Comparison of ENCODE assay signal across 9 cellular contexts in genomic region chr3:141440942-141441341, GRCh38. TPM values are rescaled to one million over a fixed set of nuclear protein-coding genes. Genes with fewer than 3 reads are reported as not detected.
A peak's percentile ranks its signal among the peaks of the same experiment; 100 is the strongest.
DNase-seq lines count a peak whose midpoint lies in the region; ATAC-seq and TF ChIP-seq lines count a peak whose summit lies in the region.
"Had no signal": no experiment of that assay in that cellular context is flagged by ENCODE, and none has a peak within 500 bp of the region (broad histone marks: within the 10 kb centered on the region; RNA-seq: fewer than 3 reads in every experiment).

No MANE protein-coding gene starts in this region.

- H3K4me3 Mint-ChIP-seq in immature natural killer cell = peak overlapping the region in 1 of 5 donors; percentile 76

- H3K4me1 ChIP-seq in heart right ventricle (peaks cover 14 to 93% (median 79%) of the 10 kb centered on the region in 9 donors), MM.1S (ENCODE audit: low read length) (peaks cover 70% of the 10 kb centered on the region), upper lobe of right lung (peaks cover 34% of the 10 kb centered on the region)

- H3K79me2 ChIP-seq in MM.1S (ENCODE audit: low read length) = peaks cover 100% of the 10 kb centered on the region

- peak overlapping the region; percentile 75 to 92 (median 84) for H3K27ac ChIP-seq in heart right ventricle
- H3K27ac ChIP-seq in MM.1S (ENCODE audit: low read length) = peak overlapping the region; percentile 32; the same call in 1 of the 2 replicates
- H3K27ac ChIP-seq in upper lobe of right lung = peak overlapping the region; percentile 55

- peaks cover 22 to 56% of the 10 kb centered on the region in 2 donors for H3K4me1 Mint-ChIP-seq in immature natural killer cell

- 97 to 98% methylated on average over 3 of the region's 3 CpGs for WGBS in heart right ventricle, 2 donors

- H3K36me3 Mint-ChIP-seq in immature natural killer cell = peaks cover 21 to 40% (median 28%) of the 10 kb centered on the region in 3 donors

- no peak overlapping the region for H2AFZ ChIP-seq in MM.1S (ENCODE audit: low read length)

- TF ChIP-seq CTCF in heart right ventricle (IDR thresholded peaks at IDR 0.05) (no peak), MM.1S (IDR thresholded peaks at IDR 0.05; ENCODE audit: low read length) (no peak), upper lobe of right lung (IDR thresholded peaks at IDR 0.05) (no peak), omental fat pad (IDR thresholded peaks at IDR 0.05) (no peak)

- H3K36me3 ChIP-seq in heart right ventricle (peaks cover 0 to 75% (median 31%) of the 10 kb centered on the region in 9 donors), MM.1S (replicated peaks; ENCODE audit: insufficient read depth, low read length) (peaks cover 55% of the 10 kb centered on the region), upper lobe of right lung (peaks cover 57% of the 10 kb centered on the region)

- intact Hi-C loops in heart right ventricle (cut with DNase I) (loop anchor here in 6 of 10 donors (1.0 to 5.0 kb wide), 4 partner anchors 39 to 80 kb away; partner anchors contain the start of gene ZBTB38 (in 5 of the 6)), left cardiac atrium (cut with DNase I) (loop anchor here in 1 of 2 donors (10.0 kb wide), 1 partner anchor 206 kb away; the partner anchor contains the start of gene PXYLP1), upper lobe of right lung (cut with DNase I) (no loop called here)

- no peaks in the 10 kb centered on the region for H3K9me3 ChIP-seq in heart right ventricle
- H3K9me3 ChIP-seq in MM.1S (replicated peaks; ENCODE audit: insufficient read depth, low read length) = no peaks in the 10 kb centered on the region
- H3K9me3 ChIP-seq in upper lobe of right lung = no peaks in the 10 kb centered on the region
- H3K9me3 ChIP-seq: mucosa of descending colon had no signal

- ATAC-seq in heart right ventricle = no peak
- no peak for ATAC-seq in left cardiac atrium
- ATAC-seq in upper lobe of right lung = no peak
- no peak for ATAC-seq in omental fat pad (ENCODE audit: low FRiP score)

- H3K4me3 ChIP-seq in heart right ventricle = no peak overlapping the region
- no peak overlapping the region for H3K4me3 ChIP-seq in MM.1S (ENCODE audit: low read length)
- no peak overlapping the region for H3K4me3 ChIP-seq in upper lobe of right lung
- H3K4me3 ChIP-seq: mucosa of descending colon had no signal

- no peak overlapping the region for H3K9ac ChIP-seq in MM.1S (ENCODE audit: low read length)

- DNase-seq in heart right ventricle (no peak), left cardiac atrium (no peak), MM.1S (no peak), immature natural killer cell (peak in 1 of 3 donors; percentile 6), upper lobe of right lung (no peak), dedifferentiated amniotic fluid mesenchymal stem cell (ENCODE audit: extremely low spot score) (no peak), omental fat pad (ENCODE audit: low spot score) (no peak), NCI-H526 (lab: John Stamatoyannopoulos, UW) (no peak)

- no peaks in the 10 kb centered on the region for H3K9me2 ChIP-seq in MM.1S (replicated peaks; ENCODE audit: insufficient read depth, low read length)

- peaks cover 98% of the 10 kb centered on the region for H3F3A ChIP-seq in MM.1S (ENCODE audit: insufficient read depth, low read length)

- no peak overlapping the region for H3K4me2 ChIP-seq in MM.1S (ENCODE audit: low read depth, low read length)

- peaks cover 0 to 2% (median 0%) of the 10 kb centered on the region in 3 donors for H3K27me3 Mint-ChIP-seq in immature natural killer cell (ENCODE audit: low read depth in 3 of 3)

- H3K9me3 Mint-ChIP-seq in immature natural killer cell = no peaks in the 10 kb centered on the region

- H3K27me3 ChIP-seq in heart right ventricle = no peaks in the 10 kb centered on the region
- H3K27me3 ChIP-seq in MM.1S (replicated peaks; ENCODE audit: insufficient read depth, low read length) = no peaks in the 10 kb centered on the region
- H3K27me3 ChIP-seq in upper lobe of right lung = no peaks in the 10 kb centered on the region

- H4K20me1 ChIP-seq in MM.1S (ENCODE audit: insufficient read depth, low read length) = peaks cover 84% of the 10 kb centered on the region

- H3K27ac Mint-ChIP-seq in immature natural killer cell = peak overlapping the region; percentile 29 to 86 (median 65)

RNA-seq across cellular contexts. Expression of gene RASA2, which starts 45.9 kb away (rescaled TPM):
- total RNA-seq in heart right ventricle (1 to 10 TPM; 2.7 to 7.7 (median 5.1) TPM), left cardiac atrium (1 to 10 TPM; 5.2 to 7.8 TPM), upper lobe of right lung (30.3 TPM), omental fat pad (10 to 100 TPM; 16.4 to 19.8 (median 18.0) TPM)
- polyA plus RNA-seq in heart right ventricle (1 to 10 TPM; 1.4 to 6.5 TPM), immature natural killer cell (10 to 100 TPM; 32.6 to 48.7 (median 45.9) TPM)

Comparison
In these comparisons a context has a peak if more than half of its experiments do, and no peak if none do; other contexts are left out.
1. H3K27ac ChIP-seq: peak in every context shown above with its lines; median percentile 84 in heart right ventricle; 55 in upper lobe of right lung; 32 in MM.1S.